ENCODE assay signal across 15 cellular contexts in genomic region chr1:178091986-178092745, GRCh38. TPM values are rescaled to one million over a fixed set of nuclear protein-coding genes. Genes with fewer than 3 reads are reported as not detected.
DNase-seq lines count a peak whose midpoint lies in the region; ATAC-seq and TF ChIP-seq lines count a peak whose summit lies in the region.
"Had no signal": no experiment of that assay in that cellular context is flagged by ENCODE, and none has a peak within 500 bp of the region (broad histone marks: within the 10 kb centered on the region; RNA-seq: fewer than 3 reads in every experiment).

No MANE protein-coding gene starts in this region.

- H3K27me3 Mint-ChIP-seq in CD4-positive, alpha-beta memory T cell: peaks cover 37 to 48% of the 10 kb centered on the region in 2 donors
- H3K27me3 Mint-ChIP-seq in naive thymus-derived CD8-positive, alpha-beta T cell: peaks cover 45 to 85% (median 61%) of the 10 kb centered on the region in 5 donors
- H3K27me3 Mint-ChIP-seq in stimulated activated naive B cell treated with anti-CD40 and anti-IgM and Interleukin-4, amounts not matched to agents 10 μg/mL and 1 μg/mL and 100 μg/mL, for 72 hours: peaks cover 47 to 57% of the 10 kb centered on the region in 2 donors
- H3K27me3 Mint-ChIP-seq in activated T-cell treated with anti-CD3 and anti-CD28 coated beads, Interleukin-2, amount 50 U/mL, for 4 hours (ENCODE audit: low read depth): peaks cover 57% of the 10 kb centered on the region

- no peak for TF ChIP-seq POLR2A in NB4 (IDR thresholded peaks at IDR 0.05; ENCODE audit: extremely low read depth, insufficient read length)

- H3K36me3 Mint-ChIP-seq in CD4-positive, alpha-beta memory T cell: no peaks in the 10 kb centered on the region
- H3K36me3 Mint-ChIP-seq in naive thymus-derived CD8-positive, alpha-beta T cell: peaks cover 5 to 30% (median 7%) of the 10 kb centered on the region in 3 donors
- peaks cover 0 to 2% of the 10 kb centered on the region in 2 donors for H3K36me3 Mint-ChIP-seq in stimulated activated naive B cell treated with anti-CD40 and anti-IgM and Interleukin-4, amounts not matched to agents 10 μg/mL and 1 μg/mL and 100 μg/mL, for 72 hours
- no peaks in the 10 kb centered on the region for H3K36me3 Mint-ChIP-seq in activated T-cell treated with anti-CD3 and anti-CD28 coated beads, Interleukin-2, amount 50 U/mL, for 4 hours (ENCODE audit: insufficient read depth)

- intact Hi-C loops in CD4-positive, alpha-beta memory T cell (cut with micrococcal nuclease): no loop called here

- no peak overlapping the region for H3K4me3 ChIP-seq in CD4-positive, alpha-beta memory T cell (ENCODE audit: low read length in 2 of 2)
- H3K4me3 ChIP-seq in NB4 (ENCODE audit: low read depth, low read length) (peak overlapping the region; percentile 85), endocrine pancreas (ENCODE audit: control insufficient read depth, insufficient read depth, low read length) (peak overlapping the region; percentile 80)

- peaks cover 22% of the 10 kb centered on the region for H3K27me3 ChIP-seq in CD4-positive, alpha-beta memory T cell (ENCODE audit: insufficient read depth, low read length)
- H3K27me3 ChIP-seq in endocrine pancreas (ENCODE audit: control insufficient read depth, insufficient read depth, low read length): no peaks in the 10 kb centered on the region
- H3K27me3 ChIP-seq: cardiac muscle cell, tibial nerve had no signal

- H3K9me3 Mint-ChIP-seq in CD4-positive, alpha-beta memory T cell: peaks cover 7 to 48% (median 16%) of the 10 kb centered on the region in 8 donors
- H3K9me3 Mint-ChIP-seq in naive thymus-derived CD8-positive, alpha-beta T cell: peaks cover 0 to 43% (median 14%) of the 10 kb centered on the region in 9 donors
- H3K9me3 Mint-ChIP-seq in stimulated activated naive B cell treated with anti-CD40 and anti-IgM and Interleukin-4, amounts not matched to agents 10 μg/mL and 1 μg/mL and 100 μg/mL, for 72 hours: peaks cover 0 to 4% of the 10 kb centered on the region in 2 donors
- H3K9me3 Mint-ChIP-seq in activated T-cell treated with anti-CD3 and anti-CD28 coated beads, Interleukin-2, amount 50 U/mL, for 4 hours: no peaks in the 10 kb centered on the region

- H3K4me3 Mint-ChIP-seq in CD4-positive, alpha-beta memory T cell: peak overlapping the region in 5 of 8 donors; percentile 43 to 68 (median 63)
- peak overlapping the region in 8 of 10 donors; percentile 20 to 84 (median 72) for H3K4me3 Mint-ChIP-seq in naive thymus-derived CD8-positive, alpha-beta T cell
- no peak overlapping the region for H3K4me3 Mint-ChIP-seq in stimulated activated naive B cell treated with anti-CD40 and anti-IgM and Interleukin-4, amounts not matched to agents 10 μg/mL and 1 μg/mL and 100 μg/mL, for 72 hours
- H3K4me3 Mint-ChIP-seq in activated T-cell treated with anti-CD3 and anti-CD28 coated beads, Interleukin-2, amount 50 U/mL, for 4 hours: no peak overlapping the region

- no peak overlapping the region for H3K27ac ChIP-seq in CD4-positive, alpha-beta memory T cell (ENCODE audit: low read depth, low read length)
- H3K27ac ChIP-seq: cardiac muscle cell had no signal

- peaks cover 5% of the 10 kb centered on the region for H3K4me1 ChIP-seq in CD4-positive, alpha-beta memory T cell (ENCODE audit: insufficient read depth, low read length)
- H3K4me1 ChIP-seq in endocrine pancreas (ENCODE audit: control insufficient read depth, insufficient read depth, low read length): peaks cover 10% of the 10 kb centered on the region

- H3K36me3 ChIP-seq in CD4-positive, alpha-beta memory T cell (ENCODE audit: insufficient read depth, low read length): no peaks in the 10 kb centered on the region
- no peaks in the 10 kb centered on the region for H3K36me3 ChIP-seq in endocrine pancreas (ENCODE audit: control insufficient read depth, insufficient read depth, low read length)
- H3K36me3 ChIP-seq: cardiac muscle cell, tibial nerve had no signal

- POLR2A ChIA-PET in CD4-positive, alpha-beta memory T cell (lab: Charles Lee; ENCODE audit: partially characterized antibody): no interaction called here
- POLR2A ChIA-PET in naive thymus-derived CD8-positive, alpha-beta T cell (lab: Charles Lee): no interaction called here

- no peak for DNase-seq in CD4-positive, alpha-beta memory T cell
- DNase-seq in NB4 (ENCODE audit: low read depth): no peak
- no peak for DNase-seq in naive thymus-derived CD8-positive, alpha-beta T cell
- no peak for DNase-seq in stimulated activated naive B cell treated with anti-CD40 and anti-IgM and Interleukin-4, amounts not matched to agents 10 μg/mL and 1 μg/mL and 100 μg/mL, for 72 hours
- no peak for DNase-seq in activated T-cell treated with anti-CD3 and anti-CD28 coated beads, Interleukin-2, amount 50 U/mL, for 4 hours
- DNase-seq in NCI-H526 (lab: John Stamatoyannopoulos, UW): no peak
- DNase-seq: DND-41, hippocampal formation, NCI-H1092 treated with DMSO at 0.1 percent for 48 hours, T-helper 17 cell had no signal

- no peak for TF ChIP-seq CTCF in NB4 (IDR thresholded peaks at IDR 0.05; ENCODE audit: low read depth, low read length)

- ATAC-seq in naive thymus-derived CD8-positive, alpha-beta T cell: no peak
- no peak for ATAC-seq in stimulated activated naive B cell treated with anti-CD40 and anti-IgM and Interleukin-4, amounts not matched to agents 10 μg/mL and 1 μg/mL and 100 μg/mL, for 72 hours (replicated peaks)
- ATAC-seq in GM18873 (IDR thresholded peaks at IDR 0.05; ENCODE audit: low FRiP score, unreplicated experiment): no peak
- ATAC-seq in activated T-cell treated with anti-CD3 and anti-CD28 coated beads, Interleukin-2, amount 50 U/mL, for 4 hours: no peak
- ATAC-seq: T-helper 17 cell had no signal

- peaks cover 5 to 13% (median 11%) of the 10 kb centered on the region in 4 donors for H3K4me1 Mint-ChIP-seq in CD4-positive, alpha-beta memory T cell
- peaks cover 7 to 21% (median 13%) of the 10 kb centered on the region in 4 donors for H3K4me1 Mint-ChIP-seq in naive thymus-derived CD8-positive, alpha-beta T cell
- peaks cover 6 to 18% of the 10 kb centered on the region in 2 donors for H3K4me1 Mint-ChIP-seq in stimulated activated naive B cell treated with anti-CD40 and anti-IgM and Interleukin-4, amounts not matched to agents 10 μg/mL and 1 μg/mL and 100 μg/mL, for 72 hours
- peaks cover 11% of the 10 kb centered on the region for H3K4me1 Mint-ChIP-seq in activated T-cell treated with anti-CD3 and anti-CD28 coated beads, Interleukin-2, amount 50 U/mL, for 4 hours (ENCODE audit: low read depth)

- H3K27ac Mint-ChIP-seq in CD4-positive, alpha-beta memory T cell: no peak overlapping the region
- H3K27ac Mint-ChIP-seq in naive thymus-derived CD8-positive, alpha-beta T cell: peak overlapping the region in 1 of 10 donors; percentile 87
- no peak overlapping the region for H3K27ac Mint-ChIP-seq in stimulated activated naive B cell treated with anti-CD40 and anti-IgM and Interleukin-4, amounts not matched to agents 10 μg/mL and 1 μg/mL and 100 μg/mL, for 72 hours
- H3K27ac Mint-ChIP-seq: T-helper 17 cell had no signal

- H3K9ac ChIP-seq in endocrine pancreas (ENCODE audit: control insufficient read depth, insufficient read depth, low read length): no peak overlapping the region
- H3K9ac ChIP-seq: parathyroid adenoma had no signal

- no peaks in the 10 kb centered on the region for H3K9me3 ChIP-seq in CD4-positive, alpha-beta memory T cell (ENCODE audit: control insufficient read depth in 1 of 2, low read length in 2 of 2)
- H3K9me3 ChIP-seq in endocrine pancreas (ENCODE audit: control insufficient read depth, low read length): no peaks in the 10 kb centered on the region
- H3K9me3 ChIP-seq: tibial nerve had no signal

- CTCF ChIA-PET in CD4-positive, alpha-beta memory T cell (lab: Charles Lee; ENCODE audit: partially characterized antibody): no interaction called here

RNA-seq across cellular contexts. Expression of gene RASAL2, which starts 1.7 kb away (rescaled TPM):
- under 1 TPM; 0.28 to 0.32 TPM for total RNA-seq in CD4-positive, alpha-beta memory T cell
- not detected for polyA plus RNA-seq in CD4-positive, alpha-beta memory T cell
- total RNA-seq in naive thymus-derived CD8-positive, alpha-beta T cell: not detected
- polyA plus RNA-seq in naive thymus-derived CD8-positive, alpha-beta T cell: not detected
- total RNA-seq in activated T-cell treated with anti-CD3 and anti-CD28 coated beads, Interleukin-2, amount 50 U/mL, for 4 hours: under 1 TPM; 0.03 to 0.15 (median 0.08) TPM

Comparison
In these comparisons a context has a peak if more than half of its experiments do, and no peak if none do; other contexts are left out.
1. H3K4me3 ChIP-seq: peak in NB4 (single experiment) and endocrine pancreas (single experiment); none in CD4-positive, alpha-beta memory T cell (0 of 2).
2. H3K4me3 Mint-ChIP-seq: peak in CD4-positive, alpha-beta memory T cell (5 of 8) and naive thymus-derived CD8-positive, alpha-beta T cell (8 of 10); none in stimulated activated naive B cell treated with anti-CD40 and anti-IgM and Interleukin-4, amounts not matched to agents 10 μg/mL and 1 μg/mL and 100 μg/mL, for 72 hours (0 of 2) and activated T-cell treated with anti-CD3 and anti-CD28 coated beads, Interleukin-2, amount 50 U/mL, for 4 hours (single experiment).